Comparison of ENCODE assay signal across 8 cellular contexts in genomic region chr4:109702950-109703663, GRCh38. TPM values are rescaled to one million over a fixed set of nuclear protein-coding genes. Genes with fewer than 3 reads are reported as not detected.
DNase-seq lines count a peak whose midpoint lies in the region; TF ChIP-seq lines count a peak whose summit lies in the region.

TSS of gene CASP6 (minus strand) at chr4:109703445. CDS start at chr4:109703395, 50 bp downstream.

- peaks cover 20% of the 10 kb centered on the region for H3F3A ChIP-seq in SK-N-SH (replicated peaks; ENCODE audit: insufficient read depth)

- H3K4me2 ChIP-seq in H9 (ENCODE audit: insufficient read depth, insufficient read length, low read length), result peak within 1 kb of the TSS; percentile 78
- H3K4me2 ChIP-seq in SK-N-SH, result peak within 1 kb of the TSS; percentile 92

- H3K27me3 ChIP-seq in H9 (ENCODE audit: insufficient read depth, low read length) (no peaks in the 10 kb centered on the region), SK-N-SH (ENCODE audit: insufficient read depth) (no peaks in the 10 kb centered on the region), suprapubic skin (no peaks in the 10 kb centered on the region)

- TF ChIP-seq CTCF in H9 (conservative IDR thresholded peaks at IDR 0.05) (peak; percentile 82), SK-N-SH (IDR thresholded peaks at IDR 0.05) (peak; percentile 72), suprapubic skin (IDR thresholded peaks at IDR 0.05) (peak; percentile 36 to 85)

- H4K91ac ChIP-seq in H9 (ENCODE audit: insufficient read length, low read depth, low read length), result peak within 1 kb of the TSS; percentile 52

- H3K4me1 ChIP-seq in H9 (ENCODE audit: insufficient read depth, low read length), result no peaks in the 10 kb centered on the region; the same call in 1 of the 2 replicates
- peaks cover 8 to 13% of the 10 kb centered on the region in 2 experiments; a peak in 3 of 4 replicates for H3K4me1 ChIP-seq in SK-N-SH (ENCODE audit: control insufficient read depth in 1 of 2, insufficient read depth in 2 of 2, low read depth in 1 of 2, low read length in 1 of 2)
- H3K4me1 ChIP-seq in suprapubic skin, result peaks cover 35% of the 10 kb centered on the region

- POLR2A ChIA-PET in SK-N-SH (lab: Yijun Ruan, JAX), result interaction anchor here (1.7 kb wide), 1 partner anchor 112 kb away, joined by 3 read pairs; no protein-coding TSS in a partner anchor

- H3K79me2 ChIP-seq in H9 (ENCODE audit: insufficient read depth, low read length) (no peaks in the 10 kb centered on the region), SK-N-SH (ENCODE audit: insufficient read depth) (peaks cover 33% of the 10 kb centered on the region; the same call in 1 of the 2 replicates)

- H4K20me1 ChIP-seq in H9 (ENCODE audit: control insufficient read depth, insufficient read depth, insufficient read length) (no peaks in the 10 kb centered on the region), SK-N-SH (ENCODE audit: insufficient read depth) (no peaks in the 10 kb centered on the region)

- H2AFZ ChIP-seq in H9 (ENCODE audit: low read length) (peak within 1 kb of the TSS; percentile 88), SK-N-SH (ENCODE audit: low read depth) (peak within 1 kb of the TSS; percentile 97)

- H2BK15ac ChIP-seq in H9 (ENCODE audit: low read depth, low read length), result no peak within 1 kb of the TSS

- H3T11ph ChIP-seq in H9 (ENCODE audit: low read length), result peak within 1 kb of the TSS; percentile 41

- peak; percentile 30 for DNase-seq in GM04503 (ENCODE audit: low read depth)
- peak; percentile 90 for DNase-seq in H9
- peak; percentile 73 for DNase-seq in M059J (ENCODE audit: low read depth)
- peak; percentile 87 for DNase-seq in SK-N-SH
- DNase-seq in activated naive CD4-positive, alpha-beta T cell treated with anti-CD3 and anti-CD28 coated beads, Interleukin-2, amount 50 U/mL, for 16 hours, result peak; percentile 73
- DNase-seq in germinal center (ENCODE audit: low spot score), result peak; percentile 77
- DNase-seq in nucleus accumbens (lab: John Stamatoyannopoulos, UW), result peak in 54 of 56 donors; percentile 4 to 87 (median 58)
- DNase-seq in suprapubic skin (ENCODE audit: low spot score in 2 of 2), result peak; percentile 89 to 90

- no peak within 1 kb of the TSS for H3K56ac ChIP-seq in H9 (ENCODE audit: insufficient read length, low read depth, low read length)

- peak within 1 kb of the TSS; percentile 96 to 98 (median 97) for H3K27ac Mint-ChIP-seq in H9

- H2AK5ac ChIP-seq in H9 (ENCODE audit: insufficient read length, low read length), result no peak within 1 kb of the TSS

- H4K5ac ChIP-seq in H9 (ENCODE audit: insufficient read length, low read depth, low read length), result peak within 1 kb of the TSS; percentile 83

- CTCF ChIA-PET in SK-N-SH (lab: Yijun Ruan, JAX), result interaction anchor here (0.6 to 1.6 kb wide), 17 partner anchors 10 to 917 kb away, joined by 3 to 6 read pairs (median 3); partner anchors contain the start of genes CFI and SEC24B

- H3K9me3 ChIP-seq in H9 (ENCODE audit: control insufficient read depth, low read depth, low read length), result no peaks in the 10 kb centered on the region
- no peaks in the 10 kb centered on the region for H3K9me3 ChIP-seq in SK-N-SH
- H3K9me3 ChIP-seq in suprapubic skin, result no peaks in the 10 kb centered on the region

- H3K79me1 ChIP-seq in H9 (ENCODE audit: insufficient read depth, low read depth, low read length, poor library complexity, severe bottlenecking), result no peaks in the 10 kb centered on the region

- H3K14ac ChIP-seq in H9 (ENCODE audit: insufficient read depth, low read length), result peak within 1 kb of the TSS; percentile 59

- peak; percentile 42 for TF ChIP-seq RAD21 in SK-N-SH (IDR thresholded peaks at IDR 0.05; ENCODE audit: low read length)

- peaks cover 3 to 7% (median 5%) of the 10 kb centered on the region in 3 experiments; a peak in 4 of 7 replicates for H3K36me3 Mint-ChIP-seq in H9 (ENCODE audit: insufficient read depth in 1 of 3, low read depth in 3 of 3)

- no peaks in the 10 kb centered on the region for H3K9me2 ChIP-seq in SK-N-SH

- WGBS in H9 (ENCODE audit: extremely low coverage, insufficient read length, low lambda C conversion rate), result no CpG with 5 or more reads among the region's 72 CpGs
- 1% methylated on average over 22 of the region's 72 CpGs for WGBS in SK-N-SH (ENCODE audit: low lambda C conversion rate)
- WGBS in suprapubic skin, result 0% methylated on average over 24 of the region's 72 CpGs

- no peak within 1 kb of the TSS for H2BK5ac ChIP-seq in H9 (ENCODE audit: insufficient read length, low read length)

- H3K4me1 Mint-ChIP-seq in H9, result peaks cover 18 to 23% of the 10 kb centered on the region in 2 experiments

- H4K8ac ChIP-seq in H9 (replicated peaks; ENCODE audit: insufficient read length, low read depth, low read length), result no peak within 1 kb of the TSS

- H3K9me3 Mint-ChIP-seq in H9, result 0 out of 5 replicates have a peak, but pooled peaks cover 0 to 2% of the 10 kb centered on the region in 2 experiments

- H3K27me3 Mint-ChIP-seq in H9 (ENCODE audit: low read depth), result no peaks in the 10 kb centered on the region; the same call in 1 of the 2 replicates

- peak within 1 kb of the TSS; percentile 95 for H3K18ac ChIP-seq in H9 (ENCODE audit: insufficient read length, low read depth, low read length)

- H2BK12ac ChIP-seq in H9 (ENCODE audit: insufficient read length, low read depth, low read length), result no peak within 1 kb of the TSS

- H3K36me3 ChIP-seq in SK-N-SH (replicated peaks in 1 of 2; ENCODE audit: control insufficient read depth in 1 of 2, insufficient read depth in 2 of 2, low read length in 1 of 2), result peaks cover under 1 to 9% of the 10 kb centered on the region in 2 experiments
- H3K36me3 ChIP-seq in suprapubic skin, result peaks cover 3% of the 10 kb centered on the region

- peak within 1 kb of the TSS; percentile 89 to 91 for H3K4me3 Mint-ChIP-seq in H9

- H3K9ac ChIP-seq in H9 (ENCODE audit: extremely low read depth, insufficient read length, low read length) (peak within 1 kb of the TSS; percentile 99), SK-N-SH (peak within 1 kb of the TSS; percentile 91)

- no peak within 1 kb of the TSS for H2BK20ac ChIP-seq in H9 (ENCODE audit: low read depth, low read length, poor library complexity, severe bottlenecking)

- peaks cover 15% of the 10 kb centered on the region for H3K23me2 ChIP-seq in H9 (ENCODE audit: insufficient read length, low read depth, low read length, poor library complexity, severe bottlenecking)

- H3K23ac ChIP-seq in H9 (ENCODE audit: insufficient read length, low read depth, low read length), result no peak within 1 kb of the TSS

- no peak for TF ChIP-seq POLR2A in suprapubic skin (IDR thresholded peaks at IDR 0.05)

- TF ChIP-seq EP300 in SK-N-SH (IDR thresholded peaks at IDR 0.05; ENCODE audit: borderline replicate concordance in 1 of 2, low read depth in 1 of 2, low read length in 1 of 2) (no peak), suprapubic skin (IDR thresholded peaks at IDR 0.05) (no peak)

- H3K4ac ChIP-seq in H9 (ENCODE audit: low read depth, low read length), result peak within 1 kb of the TSS; percentile 80

- peak within 1 kb of the TSS; percentile 74 to 98 for H3K4me3 ChIP-seq in SK-N-SH (ENCODE audit: low read depth in 2 of 2, low read length in 1 of 2)
- H3K4me3 ChIP-seq in suprapubic skin, result peak within 1 kb of the TSS; percentile 77

- no peak within 1 kb of the TSS for H3K27ac ChIP-seq in H9 (ENCODE audit: insufficient read length, low read depth, low read length)
- peak within 1 kb of the TSS; percentile 64 to 67 for H3K27ac ChIP-seq in SK-N-SH (ENCODE audit: low read depth in 2 of 2, low read length in 1 of 2)
- peak within 1 kb of the TSS; percentile 86 for H3K27ac ChIP-seq in suprapubic skin

- H2BK120ac ChIP-seq in H9 (ENCODE audit: low read depth, low read length, poor library complexity, severe bottlenecking), result peak within 1 kb of the TSS; percentile 70

TF ChIP-seq in SK-N-SH, 30 proteins besides CTCF, POLR2A, EP300 and RAD21 (continues in another document):
- TF ChIP-seq USF1 (IDR thresholded peaks at IDR 0.05; ENCODE audit: borderline replicate concordance, low read depth) (no peak), REST (IDR thresholded peaks at IDR 0.05; ENCODE audit: low read depth, low read length) (no peak), RXRA (IDR thresholded peaks at IDR 0.05; ENCODE audit: borderline replicate concordance, low read depth) (no peak), SMC3 (IDR thresholded peaks at IDR 0.05; ENCODE audit: low read depth, low read length) (peak; percentile 52), GATA2 (CRISPR knock-in tag; IDR thresholded peaks at IDR 0.05) (no peak)

RNA-seq across cellular contexts. Expression of gene CASP6, which starts in this region (rescaled TPM):
- total RNA-seq in H9 (2021) (25.2 and 32.2 TPM in 2 replicates), suprapubic skin (10 to 100 TPM; 18.4 to 30.5 (median 20.3) TPM)
- total RNA-seq in M059J (2014; rRNA removed; shearing (Covaris generic)), result 28.6 and 54.1 TPM in 2 replicates
- 30.2 and 55.3 TPM in 2 replicates for polyA plus RNA-seq in SK-N-SH (2012; rRNA removed)
- 41.4 and 53.1 TPM in 2 replicates for polyA plus RNA-seq in SK-N-SH (2012; cell fraction: cytosol; rRNA removed)
- 17.4 and 33.9 TPM in 2 replicates for polyA plus RNA-seq in SK-N-SH (2012; cell fraction: nucleus; rRNA removed)

Comparison
In these comparisons a context has a peak if more than half of its experiments do, and no peak if none do; other contexts are left out.
1. DNase-seq: peak in every context shown above with its lines; median percentile 90 in H9; 90 in suprapubic skin; 87 in SK-N-SH; 77 in germinal center; 73 in M059J; 73 in activated naive CD4-positive, alpha-beta T cell treated with anti-CD3 and anti-CD28 coated beads, Interleukin-2, amount 50 U/mL, for 16 hours; 58 in nucleus accumbens; 30 in GM04503.